Comparison of ENCODE assay signal across 11 cellular contexts in genomic region chr2:71933467-71934319, GRCh38.
DNase-seq lines count a peak whose midpoint lies in the region; ATAC-seq, FAIRE-seq and TF ChIP-seq lines count a peak whose summit lies in the region.
"Had no signal": no experiment of that assay in that cellular context is flagged by ENCODE, and none has a peak within 500 bp of the region (broad histone marks: within the 10 kb centered on the region; RNA-seq: fewer than 3 reads in every experiment).

No MANE protein-coding gene starts in this region.

- FAIRE-seq in GM12891 (lab: Jason Lieb, UNC) = no peak

- H3K27me3 ChIP-seq in IMR-90 (ENCODE audit: control insufficient read depth, insufficient read depth, low read length) = peaks cover 21% of the 10 kb centered on the region
- H3K27me3 ChIP-seq: BLaER1, upper lobe of left lung had no signal

- intact Hi-C loops in IMR-90 (cut with micrococcal nuclease) = loop anchor here (10.0 kb wide), 1 partner anchor 319 kb away; no protein-coding TSS in a partner anchor

- no peak for TF ChIP-seq RAD21 in IMR-90 (IDR thresholded peaks at IDR 0.05; ENCODE audit: low read length)

- no peak overlapping the region for H4K5ac ChIP-seq in IMR-90 (ENCODE audit: low read depth, low read length)

- H4K91ac ChIP-seq in IMR-90 (ENCODE audit: insufficient read depth, low read depth, low read length) = no peak overlapping the region

- no peak overlapping the region for H3K4me3 ChIP-seq in IMR-90 (ENCODE audit: insufficient read depth, low read depth, low read length)
- H3K4me3 ChIP-seq in epithelial cell of esophagus (ENCODE audit: low read length) = no peak overlapping the region
- H3K4me3 ChIP-seq: BLaER1, upper lobe of left lung had no signal

- TF ChIP-seq POLR2A in IMR-90 (IDR thresholded peaks at IDR 0.05; ENCODE audit: low read depth, low read length) (no peak), GM12891 (IDR thresholded peaks at IDR 0.05; ENCODE audit: low read depth, low read length) (no peak)

- H3K36me3 ChIP-seq in IMR-90 (ENCODE audit: control insufficient read depth, insufficient read depth, low read length) = no peaks in the 10 kb centered on the region
- H3K36me3 ChIP-seq: BLaER1, upper lobe of left lung had no signal

- no peak overlapping the region for H3K27ac Mint-ChIP-seq in progenitor cell of endocrine pancreas

- H3K4me1 ChIP-seq in IMR-90 (ENCODE audit: control insufficient read depth, insufficient read depth, low read length) = no peaks in the 10 kb centered on the region

- H3K23ac ChIP-seq in IMR-90 (ENCODE audit: low read depth, low read length) = no peak overlapping the region

- no peaks in the 10 kb centered on the region; the same call in 1 of the 2 replicates for H3K9me1 ChIP-seq in IMR-90 (ENCODE audit: insufficient read depth, low read length)

- no peak overlapping the region for H3K4me3 Mint-ChIP-seq in progenitor cell of endocrine pancreas (ENCODE audit: low read depth)

- H3K9ac ChIP-seq in IMR-90 (ENCODE audit: low read depth, low read length) = no peak overlapping the region
- H3K9ac ChIP-seq: BLaER1 had no signal

- H3K79me1 ChIP-seq in IMR-90 (ENCODE audit: low read depth in 1 of 2, low read length in 2 of 2) = no peaks in the 10 kb centered on the region

- no peak overlapping the region for H3K4me2 ChIP-seq in IMR-90 (ENCODE audit: low read depth, low read length)
- H3K4me2 ChIP-seq: BLaER1 had no signal

- H3K56ac ChIP-seq in IMR-90 (ENCODE audit: extremely low read depth, insufficient read depth, low read length) = no peak overlapping the region

- H3K9me3 ChIP-seq in IMR-90 (ENCODE audit: control insufficient read depth, insufficient read depth, low read length) = no peaks in the 10 kb centered on the region
- H3K9me3 ChIP-seq: BLaER1, upper lobe of left lung had no signal

- in situ Hi-C loops in IMR-90 (cut with MboI; ENCODE audit: low sequenced_read_pairs) = no loop called here

- H2BK120ac ChIP-seq in IMR-90 (ENCODE audit: low read depth, low read length) = no peak overlapping the region

- WGBS in IMR-90 (ENCODE audit: extremely low coverage in 2 of 2, insufficient read length in 1 of 2), 2 experiments = 58% methylated on average over 3 of the region's 8 CpGs; no CpG with 5 or more reads in 1 of the 2 experiments

- CTCF ChIA-PET in IMR-90 (lab: Yijun Ruan, JAX) = interaction anchor here (0.6 kb wide), 1 partner anchor 17 kb away, joined by 3 read pairs; no protein-coding TSS in a partner anchor

- H2AK9ac ChIP-seq in IMR-90 (replicated peaks; ENCODE audit: low read depth, low read length, poor library complexity) = no peak overlapping the region

- no peaks in the 10 kb centered on the region for H3K9me3 Mint-ChIP-seq in progenitor cell of endocrine pancreas (ENCODE audit: low read depth)

- 0 out of 2 replicates have a peak, but pooled peaks have one; percentile 9 for TF ChIP-seq CTCF in IMR-90 (conservative IDR thresholded peaks at IDR 0.05; ENCODE audit: low read depth, low read length)
- TF ChIP-seq CTCF in epithelial cell of esophagus (IDR thresholded peaks at IDR 0.05; ENCODE audit: insufficient read depth, low read depth, low read length, missing control alignments) = peak; percentile 46
- peak; percentile 35 for TF ChIP-seq CTCF in progenitor cell of endocrine pancreas (IDR thresholded peaks at IDR 0.05; ENCODE audit: unreplicated experiment)

- H2BK15ac ChIP-seq in IMR-90 (ENCODE audit: low read depth, low read length) = no peak overlapping the region

- no TSS peak for BruUV-seq in IMR-90 (replicated peaks; lab: Mats Ljungman, UMichigan)

- POLR2A ChIA-PET in IMR-90 (lab: Charles Lee; ENCODE audit: unreplicated experiment) = no interaction called here

- no peak overlapping the region for H4K8ac ChIP-seq in IMR-90 (ENCODE audit: low read depth in 2 of 2, low read length in 2 of 2)

- H3K14ac ChIP-seq in IMR-90 (replicated peaks; ENCODE audit: low read depth, low read length) = no peak overlapping the region

- H3K4ac ChIP-seq in IMR-90 (ENCODE audit: low read depth, low read length) = no peak overlapping the region

- H3K27me3 Mint-ChIP-seq in progenitor cell of endocrine pancreas = peaks cover 13% of the 10 kb centered on the region

- H2BK5ac ChIP-seq in IMR-90 (ENCODE audit: low read depth, low read length, poor library complexity, severe bottlenecking) = no peak overlapping the region

- H2AFZ ChIP-seq in IMR-90 (replicated peaks; ENCODE audit: low read length, poor library complexity) = no peak overlapping the region

- no peak overlapping the region for H3K27ac ChIP-seq in IMR-90 (ENCODE audit: insufficient read depth, low read length)
- H3K27ac ChIP-seq: BLaER1, upper lobe of left lung had no signal

- no peaks in the 10 kb centered on the region for H3K4me1 Mint-ChIP-seq in progenitor cell of endocrine pancreas (ENCODE audit: low read depth)

- no peak overlapping the region for H2BK20ac ChIP-seq in IMR-90 (ENCODE audit: low read depth, low read length)

- peak; percentile 23 for DNase-seq in NCI-H1436 (lab: John Stamatoyannopoulos, UW)
- DNase-seq in NCI-H1436 treated with DMSO at 0.1 percent for 48 hours (lab: John Stamatoyannopoulos, UW) = no peak
- no peak for DNase-seq in IMR-90
- peak; percentile 60 for DNase-seq in epithelial cell of esophagus (ENCODE audit: low read depth)
- DNase-seq in progenitor cell of endocrine pancreas (ENCODE audit: low spot score, unreplicated experiment) = no peak
- no peak for DNase-seq in COLO829 (ENCODE audit: low spot score)
- DNase-seq in Ammon's horn (ENCODE audit: low spot score) = no peak
- no peak for DNase-seq in GM12891 (ENCODE audit: insufficient read length, low spot score)
- DNase-seq: NCI-H2227 treated with DMSO at 0.1 percent for 48 hours, upper lobe of left lung had no signal

- H3K36me3 Mint-ChIP-seq in progenitor cell of endocrine pancreas (ENCODE audit: insufficient read depth) = no peaks in the 10 kb centered on the region

- H4K20me1 ChIP-seq in IMR-90 (ENCODE audit: insufficient read depth, low read length) = no peaks in the 10 kb centered on the region; the same call in 1 of the 2 replicates
- H4K20me1 ChIP-seq: BLaER1 had no signal

- no peak overlapping the region for H2AK5ac ChIP-seq in IMR-90 (ENCODE audit: low read depth, low read length)

- no peak for ATAC-seq in IMR-90 (ENCODE audit: low read depth)

- H3K18ac ChIP-seq in IMR-90 (ENCODE audit: low read depth, low read length) = no peak overlapping the region

- dilution Hi-C loops in IMR-90 (cut with HindIII; ENCODE audit: low sequenced_read_pairs, unreplicated experiment) = no loop called here

TF ChIP-seq in IMR-90, 13 proteins besides CTCF, POLR2A, EP300 and RAD21:
- TF ChIP-seq MXI1 (IDR thresholded peaks at IDR 0.05; ENCODE audit: borderline replicate concordance, low read depth, low read length) (no peak), FOS (IDR thresholded peaks at IDR 0.05; ENCODE audit: low read depth, low read length) (no peak), MAZ (IDR thresholded peaks at IDR 0.05; ENCODE audit: borderline replicate concordance, low read depth, low read length) (no peak), NFE2L2 (IDR thresholded peaks at IDR 0.05; ENCODE audit: low read depth, low read length) (no peak), ELK1 (IDR thresholded peaks at IDR 0.05; ENCODE audit: borderline replicate concordance, low read depth, low read length) (no peak)
TF ChIP-seq in IMR-90: peak in this region for 0.

TF ChIP-seq in GM12891, 5 proteins besides CTCF, POLR2A, EP300 and RAD21:
- TF ChIP-seq POLR2AphosphoS5 (IDR thresholded peaks at IDR 0.05; ENCODE audit: low read depth, low read length) = no peak
- TF ChIP-seq SPI1 (IDR thresholded peaks at IDR 0.05; ENCODE audit: low read depth, low read length) = no peak
- TF ChIP-seq POU2F2 (IDR thresholded peaks at IDR 0.05; ENCODE audit: low read depth, low read length) = no peak
- TF ChIP-seq PAX5 (IDR thresholded peaks at IDR 0.05; ENCODE audit: insufficient read depth, low read length, severe bottlenecking) = no peak
- no peak for TF ChIP-seq TAF1 (IDR thresholded peaks at IDR 0.05; ENCODE audit: low read depth, low read length)

Comparison
In these comparisons a context has a peak if more than half of its experiments do, and no peak if none do; other contexts are left out.
1. DNase-seq: peak in NCI-H1436 (single experiment) and epithelial cell of esophagus (single experiment); none in NCI-H1436 treated with DMSO at 0.1 percent for 48 hours (single experiment), IMR-90 (single experiment), progenitor cell of endocrine pancreas (single experiment), COLO829 (single experiment), Ammon's horn (single experiment) and GM12891 (single experiment).
2. Peak in every context shown above with its lines, with median percentiles within 50 percentile points of each other: CTCF ChIP-seq.